ENCODE assay signal across 1 cellular context in genomic region chr1:46526013-46526688, GRCh38.
A peak's percentile ranks its signal among the peaks of the same experiment; 100 is the strongest.
TF ChIP-seq lines count a peak whose summit lies in the region.

No MANE protein-coding gene starts in this region.

TF ChIP-seq in K562, 482 proteins besides CTCF, POLR2A, EP300 and RAD21:
- no peak for TF ChIP-seq ZNF395 (CRISPR knock-in tag; IDR thresholded peaks at IDR 0.05)
- TF ChIP-seq ZNF589 (CRISPR knock-in tag; IDR thresholded peaks at IDR 0.05; ENCODE audit: low read depth), result 0 out of 2 replicates have a peak, but pooled peaks have one; percentile 35
- TF ChIP-seq ZNF311 (CRISPR knock-in tag; IDR thresholded peaks at IDR 0.05), result no peak
- TF ChIP-seq MYNN (IDR thresholded peaks at IDR 0.05), result no peak
- TF ChIP-seq MYNN (CRISPR knock-in tag; IDR thresholded peaks at IDR 0.05), result no peak
- no peak for TF ChIP-seq XRCC3 (IDR thresholded peaks at IDR 0.05)
- TF ChIP-seq ARNT (IDR thresholded peaks at IDR 0.05), result no peak
- no peak for TF ChIP-seq MAX (CRISPR knock-in tag; IDR thresholded peaks at IDR 0.05)
TF ChIP-seq in K562: peak in this region for 1.
